9 cellular contexts compared by ENCODE assay signal in genomic region chr11:4704054-4704789, GRCh38.
DNase-seq lines count a peak whose midpoint lies in the region; ATAC-seq and TF ChIP-seq lines count a peak whose summit lies in the region.
"Had no signal": no experiment of that assay in that cellular context is flagged by ENCODE, and none has a peak within 500 bp of the region (broad histone marks: within the 10 kb centered on the region; RNA-seq: fewer than 3 reads in every experiment).

TSS of gene MMP26 (plus strand) at chr11:4704784.

- ATAC-seq in HG02981 (IDR thresholded peaks at IDR 0.05; ENCODE audit: unreplicated experiment), result peak; percentile 58

- DNase-seq in GM12865 (ENCODE audit: low read depth) (peak; percentile 36), NCI-H2029 treated with DMSO at 0.1 percent for 48 hours (lab: John Stamatoyannopoulos, UW) (peak; percentile 95), iPS-NIHi11 (ENCODE audit: low spot score) (peak; percentile 39), foreskin fibroblast (no peak), NOMO-1 treated with DMSO at 0.1 percent for 48 hours (lab: John Stamatoyannopoulos, UW; ENCODE audit: unreplicated experiment) (no peak)
- DNase-seq in activated naive CD4-positive, alpha-beta T cell treated with anti-CD3 and anti-CD28 coated beads, Interleukin-2, amount 50 U/mL, for 16 hours, result no peak
- no peak for DNase-seq in stimulated activated naive CD4-positive, alpha-beta T cell (lab: John Stamatoyannopoulos, UW)
- DNase-seq: activated CD4-positive, alpha-beta T cell treated with anti-CD3 and anti-CD28 coated beads, Interleukin-2, amount 50 U/mL, for 48 hours had no signal

- H3K4me3 ChIP-seq in GM12865 (ENCODE audit: low read depth, low read length) (no peak within 1 kb of the TSS), foreskin fibroblast (ENCODE audit: low read depth in 1 of 2, low read length in 2 of 2) (no peak within 1 kb of the TSS)

- no peak for TF ChIP-seq CTCF in GM12865 (IDR thresholded peaks at IDR 0.05; ENCODE audit: insufficient read depth, low read depth, low read length, missing control alignments)
- no peak for TF ChIP-seq CTCF in foreskin fibroblast (IDR thresholded peaks at IDR 0.05; ENCODE audit: low read depth, low read length)

Comparison
In these comparisons a context has a peak if more than half of its experiments do, and no peak if none do; other contexts are left out.
1. DNase-seq: peak in GM12865 (single experiment), NCI-H2029 treated with DMSO at 0.1 percent for 48 hours (single experiment) and iPS-NIHi11 (single experiment); none in foreskin fibroblast (0 of 2), NOMO-1 treated with DMSO at 0.1 percent for 48 hours (single experiment), activated naive CD4-positive, alpha-beta T cell treated with anti-CD3 and anti-CD28 coated beads, Interleukin-2, amount 50 U/mL, for 16 hours (single experiment) and stimulated activated naive CD4-positive, alpha-beta T cell (0 of 6).